Comparison of ENCODE assay signal across 6 cellular contexts in genomic region chr4:59841698-59842097, GRCh38.
"Had no signal": no experiment of that assay in that cellular context is flagged by ENCODE, and none has a peak within 500 bp of the region (broad histone marks: within the 10 kb centered on the region; RNA-seq: fewer than 3 reads in every experiment).

No MANE protein-coding gene starts in this region.

- H3K4me3 ChIP-seq: K562 had no signal

- H3K27ac ChIP-seq: HL-60 had no signal

- ATAC-seq: HepG2, K562 had no signal

- DNase-seq: IMR-90, KBM-7, KG1 had no signal
